ENCODE assay signal across 1 cellular context in genomic region chr3:148513066-148513671, GRCh38.
TF ChIP-seq lines count a peak whose summit lies in the region.

No MANE protein-coding gene starts in this region.

TF ChIP-seq in IMR-90, 13 proteins besides CTCF, POLR2A, EP300 and RAD21 (continued from another document):
- TF ChIP-seq, protein P1, sequence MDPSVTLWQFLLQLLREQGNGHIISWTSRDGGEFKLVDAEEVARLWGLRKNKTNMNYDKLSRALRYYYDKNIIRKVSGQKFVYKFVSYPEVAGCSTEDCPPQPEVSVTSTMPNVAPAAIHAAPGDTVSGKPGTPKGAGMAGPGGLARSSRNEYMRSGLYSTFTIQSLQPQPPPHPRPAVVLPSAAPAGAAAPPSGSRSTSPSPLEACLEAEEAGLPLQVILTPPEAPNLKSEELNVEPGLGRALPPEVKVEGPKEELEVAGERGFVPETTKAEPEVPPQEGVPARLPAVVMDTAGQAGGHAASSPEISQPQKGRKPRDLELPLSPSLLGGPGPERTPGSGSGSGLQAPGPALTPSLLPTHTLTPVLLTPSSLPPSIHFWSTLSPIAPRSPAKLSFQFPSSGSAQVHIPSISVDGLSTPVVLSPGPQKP (IDR thresholded peaks at IDR 0.05; ENCODE audit: borderline replicate concordance, low read depth, low read length): no peak
- TF ChIP-seq NFE2L2 (IDR thresholded peaks at IDR 0.05; ENCODE audit: low read depth, low read length): 0 out of 2 replicates have a peak, but pooled peaks have one; percentile 30
- 0 out of 2 replicates have a peak, but pooled peaks have one; percentile 25 for TF ChIP-seq MAFK (IDR thresholded peaks at IDR 0.05; ENCODE audit: low read depth, low read length)
